In the genomic region with DNA sequence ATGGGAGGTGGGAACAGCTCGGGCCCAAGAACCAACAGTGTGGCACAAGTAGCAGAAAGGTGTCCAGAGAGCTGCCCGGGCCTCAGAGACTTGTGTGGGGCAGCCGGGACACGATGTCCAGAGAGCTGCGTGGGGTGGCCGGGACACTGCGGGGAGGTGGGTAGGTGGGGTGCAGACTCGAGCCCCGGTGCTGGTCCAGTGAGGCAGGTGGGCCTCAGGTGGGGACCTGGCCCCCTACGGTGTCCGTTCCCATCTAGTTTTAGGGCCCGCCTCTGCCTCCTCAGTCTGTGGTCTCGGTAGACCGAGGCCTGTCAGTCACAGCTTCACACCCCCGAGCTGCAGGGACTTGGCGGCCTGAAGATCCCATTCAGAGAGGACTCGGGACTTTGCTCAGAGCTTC, we compare ENCODE assay signal across 19 cellular contexts. TPM values are rescaled to one million over a fixed set of nuclear protein-coding genes. Genes with fewer than 3 reads are reported as not detected.
DNase-seq lines count a peak whose midpoint lies in the region; ATAC-seq, FAIRE-seq and TF ChIP-seq lines count a peak whose summit lies in the region.
"Had no signal": no experiment of that assay in that cellular context is flagged by ENCODE, and none has a peak within 500 bp of the region (broad histone marks: within the 10 kb centered on the region; RNA-seq: fewer than 3 reads in every experiment).

No MANE protein-coding gene starts in this region.

- H2AK5ac ChIP-seq in neuronal stem cell (ENCODE audit: low read depth, low read length): no peak overlapping the region

- no peak for TF ChIP-seq EP300 in GM12878 (IDR thresholded peaks at IDR 0.05; ENCODE audit: borderline replicate concordance in 1 of 2, control insufficient read depth in 1 of 2, low read depth in 2 of 2, low read length in 2 of 2)

- no peak overlapping the region for H3K23ac ChIP-seq in neuronal stem cell (ENCODE audit: low read depth, low read length, poor library complexity)

- H3K14ac ChIP-seq in neuronal stem cell (ENCODE audit: low read length): no peak overlapping the region

- no peak overlapping the region for H2BK15ac ChIP-seq in neuronal stem cell (ENCODE audit: low read length)

- H4K91ac ChIP-seq in neuronal stem cell (ENCODE audit: low read depth, low read length, poor library complexity): no peak overlapping the region

- SMC1A ChIA-PET in GM12878 (lab: Charles Lee; ENCODE audit: uncharacterized antibody, unreplicated experiment): no interaction called here

- peak overlapping the region; percentile 94 for H3K4me2 ChIP-seq in BLaER1
- H3K4me2 ChIP-seq in GM12878 (ENCODE audit: control insufficient read depth, insufficient read depth): no peak overlapping the region
- no peak overlapping the region for H3K4me2 ChIP-seq in neuronal stem cell (ENCODE audit: insufficient read depth, low read length, poor library complexity, severe bottlenecking)

- 50% methylated on average over 17 of the region's 17 CpGs for WGBS in GM12878 (ENCODE audit: insufficient coverage, insufficient replicate concordance, low lambda C conversion rate, missing lambda C conversion rate)
- no CpG with 5 or more reads among the region's 17 CpGs for WGBS in neuronal stem cell (ENCODE audit: extremely low coverage in 2 of 2, insufficient read length in 2 of 2, insufficient replicate concordance in 1 of 2), 2 donors

- H4K20me1 ChIP-seq in BLaER1: no peaks in the 10 kb centered on the region
- H4K20me1 ChIP-seq in GM12878 (ENCODE audit: control insufficient read depth, insufficient read depth): no peaks in the 10 kb centered on the region

- no peaks in the 10 kb centered on the region for H3K9me3 ChIP-seq in BLaER1
- no peaks in the 10 kb centered on the region for H3K9me3 ChIP-seq in GM12878 (replicated peaks; ENCODE audit: control insufficient read depth, insufficient read depth, low read length)
- peaks cover 0 to 5% of the 10 kb centered on the region in 2 donors for H3K9me3 ChIP-seq in neuronal stem cell (replicated peaks in 1 of 2; ENCODE audit: control insufficient read depth in 2 of 2, insufficient read depth in 1 of 2, low read depth in 1 of 2, low read length in 2 of 2)
- H3K9me3 ChIP-seq: HAP-1 had no signal

- in situ Hi-C loops in GM12878 (cut with MboI): no loop called here

- H3K4ac ChIP-seq in neuronal stem cell (ENCODE audit: low read length): no peak overlapping the region

- H3K79me1 ChIP-seq in neuronal stem cell (ENCODE audit: low read depth, low read length): peaks cover 2% of the 10 kb centered on the region

- FAIRE-seq in GM12878 (lab: Jason Lieb, UNC): no peak
- FAIRE-seq: GM19239 had no signal

- peak overlapping the region; percentile 35 for H3K18ac ChIP-seq in neuronal stem cell (ENCODE audit: low read length)

- no peak overlapping the region for H3K4me3 ChIP-seq in BLaER1
- H3K4me3 ChIP-seq in GM12878: no peak overlapping the region
- H3K4me3 ChIP-seq in neuronal stem cell (ENCODE audit: low read length in 2 of 2): no peak overlapping the region
- H3K4me3 ChIP-seq: GM23248, HAP-1 had no signal

- intact Hi-C loops in Right ventricle myocardium superior (cut with DNase I) (no loop called here), left ventricle myocardium superior (cut with micrococcal nuclease) (no loop called here), GM12878 (cut with micrococcal nuclease; ENCODE audit: unreplicated experiment) (no loop called here)

- H4K8ac ChIP-seq in neuronal stem cell (ENCODE audit: low read depth, low read length): no peak overlapping the region

- no peak for TF ChIP-seq POLR2A in GM12878 (IDR thresholded peaks at IDR 0.05; ENCODE audit: low read depth, low read length)

- H3K27me3 ChIP-seq in BLaER1 (no peaks in the 10 kb centered on the region), GM12878 (replicated peaks in 1 of 2; ENCODE audit: control insufficient read depth in 2 of 2, insufficient read depth in 2 of 2, low read length in 1 of 2) (no peaks in the 10 kb centered on the region), neuronal stem cell (ENCODE audit: control insufficient read depth in 3 of 3, insufficient read depth in 3 of 3, low read depth in 1 of 3, low read length in 3 of 3) (peaks cover 0 to 84% (median 18%) of the 10 kb centered on the region in 3 experiments)

- no TSS peak for BruUV-seq in GM12878 (replicated peaks; lab: Mats Ljungman, UMichigan)

- H2BK5ac ChIP-seq in neuronal stem cell (ENCODE audit: low read length): no peak overlapping the region

- RAD21 ChIA-PET in GM12878 (lab: Charles Lee; ENCODE audit: unreplicated experiment): no interaction called here

- no peaks in the 10 kb centered on the region for H3K79me2 ChIP-seq in GM12878 (ENCODE audit: control insufficient read depth, insufficient read depth, low read length)

- TF ChIP-seq RAD21 in GM12878 (IDR thresholded peaks at IDR 0.05; ENCODE audit: insufficient read depth, low read depth, low read length): no peak

- POLR2A ChIA-PET in GM12878 (lab: Charles Lee): no interaction called here

- no peaks in the 10 kb centered on the region for H3K36me3 ChIP-seq in BLaER1
- no peaks in the 10 kb centered on the region for H3K36me3 ChIP-seq in GM12878 (ENCODE audit: control insufficient read depth in 2 of 2, insufficient read depth in 2 of 2, low read length in 1 of 2)
- H3K36me3 ChIP-seq in neuronal stem cell (replicated peaks in 1 of 2; ENCODE audit: control insufficient read depth in 2 of 2, insufficient read depth in 2 of 2, low read length in 2 of 2): no peaks in the 10 kb centered on the region
- H3K36me3 ChIP-seq: HAP-1 had no signal

- H3K27ac ChIP-seq in BLaER1 (no peak overlapping the region), GM12878 (ENCODE audit: control insufficient read depth, insufficient read depth) (no peak overlapping the region), neuronal stem cell (replicated peaks; ENCODE audit: low read length) (no peak overlapping the region)
- H3K27ac ChIP-seq: GM23248 had no signal

- DNase-seq in Right ventricle myocardium superior (peak; percentile 33), left ventricle myocardium superior (no peak), GM12878 (ENCODE audit: low read depth, low spot score) (no peak), neuronal stem cell (ENCODE audit: low spot score) (no peak), NCI-H2029 (lab: John Stamatoyannopoulos, UW) (no peak)
- DNase-seq: 8988T; C1 segment of cervical spinal cord; CD4-positive, CD25-positive, alpha-beta regulatory T cell; CD8-positive, alpha-beta memory T cell; COR-L47; DMS 273 treated with DMSO at 0.1 percent for 48 hours; DMS53; DND-41; EL; GM23248 had no signal

- no peak overlapping the region for H3K9ac ChIP-seq in BLaER1
- H3K9ac ChIP-seq in GM12878 (ENCODE audit: control insufficient read depth, insufficient read depth, low read length): no peak overlapping the region
- H3K9ac ChIP-seq in neuronal stem cell (ENCODE audit: low read depth, low read length, poor library complexity): no peak overlapping the region
- H3K9ac ChIP-seq: GM23248 had no signal

- H2AFZ ChIP-seq in GM12878 (ENCODE audit: control insufficient read depth, low read depth, low read length) (no peak overlapping the region), neuronal stem cell (ENCODE audit: low read length) (no peak overlapping the region)
- H2AFZ ChIP-seq: GM23248 had no signal

- CTCF ChIA-PET in GM12878 (lab: Yijun Ruan, JAX): no interaction called here

- no peak overlapping the region for H2BK12ac ChIP-seq in neuronal stem cell (ENCODE audit: low read length)

- H2BK120ac ChIP-seq in neuronal stem cell (ENCODE audit: low read depth, low read length): no peak overlapping the region

- TF ChIP-seq CTCF in GM12878 (IDR thresholded peaks at IDR 0.05 in 2 of 3, conservative IDR thresholded peaks at IDR 0.05 in 1 of 3; ENCODE audit: control insufficient read depth in 2 of 3, extremely low read depth in 1 of 3, insufficient read depth in 1 of 3, low read depth in 3 of 3, low read length in 3 of 3): no peak

- no peak for ATAC-seq in Right ventricle myocardium superior (ENCODE audit: poor library complexity)
- ATAC-seq in left ventricle myocardium superior: no peak
- no peak for ATAC-seq in GM12878
- ATAC-seq in HG02852 (IDR thresholded peaks at IDR 0.05; ENCODE audit: unreplicated experiment): no peak

- H3K4me1 ChIP-seq in BLaER1: peaks cover 100% of the 10 kb centered on the region
- H3K4me1 ChIP-seq in GM12878 (ENCODE audit: control insufficient read depth, insufficient read depth, low read length): peaks cover 13% of the 10 kb centered on the region
- H3K4me1 ChIP-seq in neuronal stem cell (ENCODE audit: control insufficient read depth in 2 of 2, insufficient read depth in 1 of 2, low read depth in 1 of 2, low read length in 2 of 2): peaks cover 0 to 3% of the 10 kb centered on the region in 2 donors
- H3K4me1 ChIP-seq: HAP-1 had no signal

TF ChIP-seq in GM12878, 131 proteins besides CTCF, POLR2A, EP300 and RAD21 (continues in another document):
- TF ChIP-seq, protein P1, sequence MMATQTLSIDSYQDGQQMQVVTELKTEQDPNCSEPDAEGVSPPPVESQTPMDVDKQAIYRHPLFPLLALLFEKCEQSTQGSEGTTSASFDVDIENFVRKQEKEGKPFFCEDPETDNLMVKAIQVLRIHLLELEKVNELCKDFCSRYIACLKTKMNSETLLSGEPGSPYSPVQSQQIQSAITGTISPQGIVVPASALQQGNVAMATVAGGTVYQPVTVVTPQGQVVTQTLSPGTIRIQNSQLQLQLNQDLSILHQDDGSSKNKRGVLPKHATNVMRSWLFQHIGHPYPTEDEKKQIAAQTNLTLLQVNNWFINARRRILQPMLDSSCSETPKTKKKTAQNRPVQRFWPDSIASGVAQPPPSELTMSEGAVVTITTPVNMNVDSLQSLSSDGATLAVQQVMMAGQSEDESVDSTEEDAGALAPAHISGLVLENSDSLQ (IDR thresholded peaks at IDR 0.05): 0 out of 2 replicates have a peak, but pooled peaks have one; percentile 20

RNA-seq across cellular contexts. Expression of a gene that starts 6.3 kb away (rescaled TPM):
- total RNA-seq in Right ventricle myocardium superior (58.6 TPM), left ventricle myocardium superior (68.0 TPM), GM12878 (2014; rRNA removed) (4.5 and 6.3 TPM in 2 replicates), GM12878 (2014; rRNA removed; fragmentation: Illumina TruSeq; extraction: Trizol) (2.0 and 6.7 TPM in 2 replicates), GM12878 (2021) (53.4 and 55.1 TPM in 2 replicates)
- total RNA-seq in GM12878 (2013; cell fraction: nucleolus; rRNA removed): 30.6 and 38.6 TPM in 2 replicates
- polyA plus RNA-seq in GM12878 (2011; ENCODE audit: low read depth): 34.4 TPM
- polyA plus RNA-seq in GM12878 (2011; rRNA removed) (0.40 and 0.81 TPM in 2 replicates), GM12878 (2014; fragmentation: Illumina TruSeq; extraction: Trizol) (1.1 and 12.3 TPM in 2 replicates), GM12878 (2014; fragmentation: Nextera tagmentation; extraction: Ambion mirVana) (under 1 TPM; 0.19 to 0.58 TPM), GM12878 (2014; rRNA removed) (19.9 and 29.3 TPM in 2 replicates), GM12878 (2016; fragmentation: Nextera tagmentation; extraction: Ambion mirVana) (1 to 10 TPM; 1.4 to 1.9 TPM)
- polyA plus RNA-seq in GM12878 (2011; cell fraction: cytosol; rRNA removed): 2.6 and 7.9 TPM in 2 replicates
- polyA plus RNA-seq in GM12878 (2011; cell fraction: nucleus; rRNA removed): 17.0 and 38.4 TPM in 2 replicates
- 21.0 and 21.8 TPM in 2 replicates for polyA plus RNA-seq in GM12878 (2012)
- 0.59 and 2.1 TPM in 2 replicates for polyA minus RNA-seq in GM12878 (2011; rRNA and poly(A)+ RNA removed)
- polyA minus RNA-seq in GM12878 (2011; cell fraction: cytosol; rRNA and poly(A)+ RNA removed): 7.5 and 13.1 TPM in 2 replicates
- 2.8 and 6.9 TPM in 2 replicates for polyA minus RNA-seq in GM12878 (2011; cell fraction: nucleus; rRNA and poly(A)+ RNA removed)
- 61.7 TPM for polyA plus RNA-seq in neuronal stem cell (2013, experiment 1 of 2)
- 70.1 TPM for polyA plus RNA-seq in neuronal stem cell (2013, experiment 2 of 2)
